17 cellular contexts compared by ENCODE assay signal in the genomic region with DNA sequence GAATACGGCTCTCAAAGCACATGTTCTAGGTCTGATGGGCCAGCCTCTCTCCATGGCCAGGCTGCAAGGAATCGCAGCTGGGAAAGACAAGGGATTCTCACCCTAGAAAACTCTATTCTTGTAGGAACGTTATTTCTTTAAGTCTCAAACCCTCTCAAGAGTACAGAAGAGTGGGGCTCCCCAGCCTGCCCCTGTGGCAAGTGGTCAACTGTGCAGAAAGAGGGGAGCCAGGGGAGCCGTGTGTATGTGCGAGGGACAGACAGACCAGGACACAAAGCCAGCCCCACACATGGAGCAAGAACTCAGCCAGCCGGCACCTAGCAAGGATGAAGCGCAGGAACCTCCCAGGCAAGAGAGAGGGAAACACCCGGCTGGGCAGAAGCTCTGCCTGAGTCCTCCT. TPM values are rescaled to one million over a fixed set of nuclear protein-coding genes. Genes with fewer than 3 reads are reported as not detected.
DNase-seq lines count a peak whose midpoint lies in the region; ATAC-seq and TF ChIP-seq lines count a peak whose summit lies in the region.
"Had no signal": no experiment of that assay in that cellular context is flagged by ENCODE, and none has a peak within 500 bp of the region (broad histone marks: within the 10 kb centered on the region; RNA-seq: fewer than 3 reads in every experiment).

No MANE protein-coding gene starts in this region.

- no peaks in the 10 kb centered on the region for H3K9me3 Mint-ChIP-seq in central memory CD8-positive, alpha-beta T cell
- no peaks in the 10 kb centered on the region for H3K9me3 Mint-ChIP-seq in osteocyte (ENCODE audit: unreplicated experiment)
- H3K9me3 Mint-ChIP-seq: CD8-positive, alpha-beta T cell had no signal

- H3K36me3 Mint-ChIP-seq in central memory CD8-positive, alpha-beta T cell (ENCODE audit: insufficient read depth) = peaks cover 1% of the 10 kb centered on the region
- peaks cover 48% of the 10 kb centered on the region for H3K36me3 Mint-ChIP-seq in osteocyte (ENCODE audit: unreplicated experiment)
- H3K36me3 Mint-ChIP-seq: CD8-positive, alpha-beta T cell had no signal

- peaks cover 21% of the 10 kb centered on the region for H3K4me1 ChIP-seq in vagina
- H3K4me1 ChIP-seq: HAP-1 had no signal

- no peaks in the 10 kb centered on the region for H3K36me3 ChIP-seq in vagina
- H3K36me3 ChIP-seq: BLaER1, HAP-1 had no signal

- peak overlapping the region; percentile 62 for H3K27ac Mint-ChIP-seq in central memory CD8-positive, alpha-beta T cell (ENCODE audit: low read depth)
- H3K27ac Mint-ChIP-seq in osteocyte (ENCODE audit: unreplicated experiment) = peak overlapping the region; percentile 47
- H3K27ac Mint-ChIP-seq: CD8-positive, alpha-beta T cell had no signal

- TF ChIP-seq POLR2A in vagina (IDR thresholded peaks at IDR 0.05) = no peak

- H3K27me3 Mint-ChIP-seq in central memory CD8-positive, alpha-beta T cell = no peaks in the 10 kb centered on the region
- H3K27me3 Mint-ChIP-seq in osteocyte (ENCODE audit: unreplicated experiment) = no peaks in the 10 kb centered on the region

- H3K9me3 ChIP-seq in vagina = no peaks in the 10 kb centered on the region
- H3K9me3 ChIP-seq: BLaER1, HAP-1 had no signal

- H3K27me3 ChIP-seq in vagina = no peaks in the 10 kb centered on the region
- H3K27me3 ChIP-seq: BLaER1 had no signal

- no peak for TF ChIP-seq CTCF in osteocyte (IDR thresholded peaks at IDR 0.05)
- no peak for TF ChIP-seq CTCF in vagina (IDR thresholded peaks at IDR 0.05)

- peak; percentile 30 for DNase-seq in Right ventricle myocardium superior
- no peak for DNase-seq in Right ventricle myocardium inferior (ENCODE audit: missing footprints)
- DNase-seq in central memory CD8-positive, alpha-beta T cell (ENCODE audit: low spot score in 2 of 2) = no peak
- no peak for DNase-seq in osteocyte (ENCODE audit: extremely low spot score, unreplicated experiment)
- DNase-seq in vagina (ENCODE audit: extremely low spot score in 2 of 2) = no peak
- DNase-seq in SKM-1 (lab: John Stamatoyannopoulos, UW; ENCODE audit: unreplicated experiment) = no peak
- DNase-seq: Calu3; CD8-positive, alpha-beta T cell; DND-41; EL; GM23248 had no signal

- ATAC-seq in Right ventricle myocardium superior (ENCODE audit: poor library complexity) (no peak), Right ventricle myocardium inferior (no peak), GM21529 (IDR thresholded peaks at IDR 0.05; ENCODE audit: unreplicated experiment) (no peak)
- no peak for ATAC-seq in central memory CD8-positive, alpha-beta T cell (replicated peaks; ENCODE audit: extremely low read depth, poor library complexity, severe bottlenecking)
- ATAC-seq: CD8-positive, alpha-beta T cell had no signal

- intact Hi-C loops in Right ventricle myocardium superior (cut with DNase I) (no loop called here), Right ventricle myocardium inferior (cut with DNase I) (loop anchor here (5.0 kb wide), 1 partner anchor 41 kb away; no protein-coding TSS in a partner anchor), vagina (cut with DNase I) (no loop called here)

- no peak overlapping the region for H3K4me3 ChIP-seq in vagina
- H3K4me3 ChIP-seq: BLaER1, GM12878, GM23248, HAP-1 had no signal

- no peak overlapping the region for H3K4me3 Mint-ChIP-seq in central memory CD8-positive, alpha-beta T cell
- H3K4me3 Mint-ChIP-seq in osteocyte (ENCODE audit: unreplicated experiment) = no peak overlapping the region
- H3K4me3 Mint-ChIP-seq: CD8-positive, alpha-beta T cell had no signal

- H3K4me1 Mint-ChIP-seq in central memory CD8-positive, alpha-beta T cell = no peaks in the 10 kb centered on the region
- peaks cover 46% of the 10 kb centered on the region for H3K4me1 Mint-ChIP-seq in osteocyte (ENCODE audit: unreplicated experiment)

- H3K27ac ChIP-seq in vagina = peak overlapping the region; percentile 68
- H3K27ac ChIP-seq: 22Rv1, BLaER1, GM23248, HL-60 had no signal

RNA-seq across cellular contexts. Expression of a gene that starts 16.4 kb away (rescaled TPM):
- total RNA-seq in Right ventricle myocardium superior = 61.6 TPM
- 55.3 TPM for total RNA-seq in Right ventricle myocardium inferior
- 191 and 196 TPM in 2 replicates for total RNA-seq in osteocyte
- total RNA-seq in vagina = 36.8 TPM

RNA-seq across cellular contexts. Expression of a gene that starts 50.4 kb away (rescaled TPM):
- 9.4 TPM for total RNA-seq in Right ventricle myocardium superior
- 8.5 TPM for total RNA-seq in Right ventricle myocardium inferior
- total RNA-seq in osteocyte = 14.2 and 15.9 TPM in 2 replicates
- total RNA-seq in vagina = 23.6 TPM
